In the genomic region with DNA sequence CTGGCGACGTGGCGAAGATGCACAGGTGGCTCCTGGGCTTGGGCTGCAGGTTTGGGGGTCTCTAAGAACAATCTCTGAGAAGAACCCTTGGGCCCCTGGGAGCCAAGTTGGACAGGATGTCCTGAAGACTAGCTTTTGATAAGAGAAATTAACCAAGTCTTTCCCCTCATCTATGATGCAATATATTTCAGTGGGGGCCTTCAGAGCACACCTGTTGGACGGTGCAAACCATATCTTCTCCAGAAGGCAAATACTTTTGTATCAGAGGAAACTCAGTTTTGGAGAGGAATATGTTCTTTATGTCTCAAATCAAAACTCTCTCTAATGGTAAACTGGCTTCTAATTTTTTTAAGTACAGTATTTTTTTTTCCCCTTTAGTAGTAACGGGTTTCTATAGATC, we compare ENCODE assay signal across 23 cellular contexts.
"Had no signal": no experiment of that assay in that cellular context is flagged by ENCODE, and none has a peak within 500 bp of the region (broad histone marks: within the 10 kb centered on the region; RNA-seq: fewer than 3 reads in every experiment).

No MANE protein-coding gene starts in this region.

- ATAC-seq: K562, Panc1, PC-3 had no signal

- H3K27ac ChIP-seq: KMS-11, RWPE1 had no signal

- H3K27me3 Mint-ChIP-seq: IgD-negative memory B cell had no signal

- FAIRE-seq: K562 had no signal

- DNase-seq: Kasumi-1, MV-4-11, NCI-H1048, NCI-H1105, NCI-H1417, NCI-H1436 treated with DMSO at 0.1 percent for 48 hours, NCI-H1694, NCI-H187 treated with DMSO at 0.1 percent for 48 hours, NCI-H2081, NCI-H2107, NCI-H2227 treated with DMSO at 0.1 percent for 48 hours, NCI-H524, NCI-H526 treated with DMSO at 0.1 percent for 48 hours, NCI-H748 treated with DMSO at 0.1 percent for 48 hours, PC-3, SHP77, SK-N-SH, SW 1271 had no signal

- H3K4me2 ChIP-seq: KMS-11, SK-N-SH had no signal

- H3K9me3 ChIP-seq: SK-N-SH had no signal

- H3K9me3 Mint-ChIP-seq: IgD-negative memory B cell had no signal

- H3K4me3 Mint-ChIP-seq: IgD-negative memory B cell had no signal

- H3K9ac ChIP-seq: KMS-11, SK-N-SH had no signal

- H3K4me3 ChIP-seq: K562 had no signal
